In genomic region chr10:73244866-73245477, GRCh38 we compare ENCODE assay signal across 1 cellular context.
TF ChIP-seq lines count a peak whose summit lies in the region.

No MANE protein-coding gene starts in this region.

TF ChIP-seq in GM23338, 12 proteins besides CTCF, POLR2A, EP300 and RAD21 (continued from another document):
- TF ChIP-seq REST (IDR thresholded peaks at IDR 0.05; ENCODE audit: unreplicated experiment), result no peak
- TF ChIP-seq NANOG (IDR thresholded peaks at IDR 0.05; ENCODE audit: borderline replicate concordance), result no peak
- no peak for TF ChIP-seq JUNB (IDR thresholded peaks at IDR 0.05; ENCODE audit: unreplicated experiment)
- no peak for TF ChIP-seq EZH2phosphoT487 (IDR thresholded peaks at IDR 0.05; ENCODE audit: unreplicated experiment)
- no peak for TF ChIP-seq ZNF331 (CRISPR knock-in tag; IDR thresholded peaks at IDR 0.05; ENCODE audit: low read depth)
- TF ChIP-seq CREB1 (CRISPR knock-in tag; IDR thresholded peaks at IDR 0.05; ENCODE audit: low read depth), result no peak
- TF ChIP-seq, protein P1, sequence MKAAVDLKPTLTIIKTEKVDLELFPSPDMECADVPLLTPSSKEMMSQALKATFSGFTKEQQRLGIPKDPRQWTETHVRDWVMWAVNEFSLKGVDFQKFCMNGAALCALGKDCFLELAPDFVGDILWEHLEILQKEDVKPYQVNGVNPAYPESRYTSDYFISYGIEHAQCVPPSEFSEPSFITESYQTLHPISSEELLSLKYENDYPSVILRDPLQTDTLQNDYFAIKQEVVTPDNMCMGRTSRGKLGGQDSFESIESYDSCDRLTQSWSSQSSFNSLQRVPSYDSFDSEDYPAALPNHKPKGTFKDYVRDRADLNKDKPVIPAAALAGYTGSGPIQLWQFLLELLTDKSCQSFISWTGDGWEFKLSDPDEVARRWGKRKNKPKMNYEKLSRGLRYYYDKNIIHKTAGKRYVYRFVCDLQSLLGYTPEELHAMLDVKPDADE (IDR thresholded peaks at IDR 0.05), result no peak
- TF ChIP-seq POLR2AphosphoS5 (IDR thresholded peaks at IDR 0.05; ENCODE audit: low read depth), result no peak
